29 cellular contexts compared by ENCODE assay signal in the genomic region with DNA sequence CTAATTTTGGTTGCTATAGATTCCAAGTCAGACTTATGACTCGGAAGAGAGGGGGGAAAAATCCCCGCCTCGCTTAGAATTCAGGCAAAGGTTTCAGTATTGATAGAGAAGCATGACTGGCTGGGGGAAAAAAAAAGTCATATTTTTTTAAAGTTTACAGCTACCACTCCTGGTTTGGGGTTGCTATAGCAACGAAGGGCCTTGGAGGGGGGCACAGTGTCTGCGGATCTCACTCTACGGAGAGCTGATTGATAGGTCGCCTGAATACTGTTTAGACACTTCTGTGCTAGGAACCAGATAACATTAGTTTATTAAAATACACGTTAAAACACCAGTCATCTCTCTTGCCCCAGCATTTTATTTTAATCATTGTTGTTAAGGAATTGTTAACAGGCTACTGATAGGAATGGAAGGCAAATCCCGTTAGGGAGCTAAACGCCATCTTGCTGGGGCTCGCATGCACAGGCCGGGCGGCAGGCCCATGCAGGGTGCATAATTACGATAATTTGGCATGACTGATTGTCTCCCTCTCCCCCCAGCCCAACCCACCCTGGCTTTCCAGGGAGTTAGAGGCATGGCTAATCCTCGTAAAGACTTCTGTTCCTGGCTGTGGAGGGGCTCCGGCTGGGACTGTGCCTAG.
A peak's percentile ranks its signal among the peaks of the same experiment; 100 is the strongest.
DNase-seq lines count a peak whose midpoint lies in the region; ATAC-seq and TF ChIP-seq lines count a peak whose summit lies in the region.
"Had no signal": no experiment of that assay in that cellular context is flagged by ENCODE, and none has a peak within 500 bp of the region (broad histone marks: within the 10 kb centered on the region; RNA-seq: fewer than 3 reads in every experiment).

No MANE protein-coding gene starts in this region.

- intact Hi-C loops in A673 (cut with micrococcal nuclease; ENCODE audit: unreplicated experiment): no loop called here
- intact Hi-C loops in Caco-2 (cut with micrococcal nuclease; ENCODE audit: unreplicated experiment): loop anchor here (10.0 kb wide), 1 partner anchor 46 kb away; no protein-coding TSS in a partner anchor
- intact Hi-C loops in mucosa of descending colon (cut with DNase I, micrococcal nuclease): no loop called here

- peaks cover 18% of the 10 kb centered on the region for H3K27me3 Mint-ChIP-seq in Caco-2 (ENCODE audit: insufficient read depth, unreplicated experiment)
- H3K27me3 Mint-ChIP-seq: activated naive CD8-positive, alpha-beta T cell treated with anti-CD3 and anti-CD28 coated beads, Interleukin-2, amount 10 ng/mL, durations not matched to agents 7 days and 5 days had no signal

- no peaks in the 10 kb centered on the region for H3K9me3 ChIP-seq in A673 (ENCODE audit: low read depth, low read length, poor library complexity, severe bottlenecking)
- no peaks in the 10 kb centered on the region for H3K9me3 ChIP-seq in ectodermal cell (ENCODE audit: control insufficient read depth, low read length)
- H3K9me3 ChIP-seq in neural cell (ENCODE audit: low read length): no peaks in the 10 kb centered on the region
- H3K9me3 ChIP-seq in Caco-2: no peaks in the 10 kb centered on the region
- H3K9me3 ChIP-seq in mucosa of descending colon: no peaks in the 10 kb centered on the region
- H3K9me3 ChIP-seq: gastrocnemius medialis, MG63, ovary, tibial artery had no signal

- TF ChIP-seq EP300 in neural cell (conservative IDR thresholded peaks at IDR 0.05; ENCODE audit: poor library complexity, severe bottlenecking): no peak

- CTCF ChIA-PET in A673 (lab: Charles Lee) (no interaction called here), Caco-2 (lab: Charles Lee) (interaction anchor here (0.7 kb wide), 1 partner anchor 975 kb away, joined by 5 read pairs; no protein-coding TSS in a partner anchor)

- no peaks in the 10 kb centered on the region for H3K27me3 ChIP-seq in A673 (replicated peaks; ENCODE audit: insufficient read depth, low read depth, low read length, poor library complexity)
- no peaks in the 10 kb centered on the region for H3K27me3 ChIP-seq in ectodermal cell (ENCODE audit: control insufficient read depth, insufficient read depth, low read length, poor library complexity, severe bottlenecking)
- no peaks in the 10 kb centered on the region for H3K27me3 ChIP-seq in neural cell (ENCODE audit: insufficient read depth, low read depth, low read length)
- H3K27me3 ChIP-seq in Caco-2 (replicated peaks; ENCODE audit: control insufficient read depth, insufficient read depth, low read length): no peaks in the 10 kb centered on the region
- H3K27me3 ChIP-seq: gastrocnemius medialis, hepatocyte, ovary, tibial artery had no signal

- no peak for TF ChIP-seq CTCF in A673 (conservative IDR thresholded peaks at IDR 0.05; ENCODE audit: low read depth, low read length)
- TF ChIP-seq CTCF in neural cell (IDR thresholded peaks at IDR 0.05; ENCODE audit: poor library complexity, severe bottlenecking): no peak
- no peak for TF ChIP-seq CTCF in Caco-2 (IDR thresholded peaks at IDR 0.05; ENCODE audit: insufficient read depth in 1 of 2, low read depth in 1 of 2, low read length in 1 of 2, severe bottlenecking in 1 of 2, unreplicated experiment in 1 of 2)
- TF ChIP-seq CTCF in mucosa of descending colon (IDR thresholded peaks at IDR 0.05): no peak

- no peaks in the 10 kb centered on the region for H3F3A ChIP-seq in neural cell (ENCODE audit: insufficient read depth, low read length, poor library complexity, severe bottlenecking)

- H3K79me2 ChIP-seq in neural cell (replicated peaks; ENCODE audit: insufficient read depth, low read length): no peaks in the 10 kb centered on the region
- H3K79me2 ChIP-seq: hepatocyte had no signal

- no peak overlapping the region for H3K4me3 Mint-ChIP-seq in Caco-2 (ENCODE audit: unreplicated experiment)
- H3K4me3 Mint-ChIP-seq: activated CD4-positive, alpha-beta T cell treated with anti-CD3 and anti-CD28 coated beads for 36 hours; activated naive CD8-positive, alpha-beta T cell treated with anti-CD3 and anti-CD28 coated beads, Interleukin-2, amount 10 ng/mL, durations not matched to agents 7 days and 5 days; central memory CD8-positive, alpha-beta T cell; immature natural killer cell; memory B cell; T-helper 1 cell treated with Interleukin-12 subunit alpha and Interleukin-12 subunit beta and Interleukin-4 antibody, amounts not matched to agents 30 μg/mL and 1 μg/mL, for 36 hours had no signal

- no peak overlapping the region for H3K27ac Mint-ChIP-seq in Caco-2 (ENCODE audit: unreplicated experiment)
- H3K27ac Mint-ChIP-seq: activated CD4-positive, alpha-beta T cell treated with anti-CD3 and anti-CD28 coated beads for 36 hours; activated naive CD8-positive, alpha-beta T cell treated with anti-CD3 and anti-CD28 coated beads, Interleukin-2, amount 10 ng/mL, durations not matched to agents 7 days and 5 days; immature natural killer cell; memory B cell; T-helper 1 cell treated with Interleukin-12 subunit alpha and Interleukin-12 subunit beta and Interleukin-4 antibody, amounts not matched to agents 30 μg/mL and 1 μg/mL, for 36 hours had no signal

- no TSS peak for BruUV-seq in A673 (replicated peaks; lab: Mats Ljungman, UMichigan)
- no TSS peak for BruUV-seq in Caco-2 (replicated peaks; lab: Mats Ljungman, UMichigan)

- 59 to 62% methylated on average over 15 to 16 of the region's 16 CpGs for WGBS in ectodermal cell, 2 experiments

- no peak for TF ChIP-seq RAD21 in neural cell (conservative IDR thresholded peaks at IDR 0.05)

- peak overlapping the region; percentile 18 for H3K4me2 ChIP-seq in neural cell (ENCODE audit: low read length)
- H3K4me2 ChIP-seq: hepatocyte, smooth muscle cell had no signal

- POLR2A ChIA-PET in A673 (lab: Charles Lee; ENCODE audit: low non-redundant PET): no interaction called here
- POLR2A ChIA-PET in Caco-2 (lab: Charles Lee): no interaction called here

- H3K36me3 Mint-ChIP-seq in Caco-2 (ENCODE audit: insufficient read depth, unreplicated experiment): no peaks in the 10 kb centered on the region
- H3K36me3 Mint-ChIP-seq: activated naive CD8-positive, alpha-beta T cell treated with anti-CD3 and anti-CD28 coated beads, Interleukin-2, amount 10 ng/mL, durations not matched to agents 7 days and 5 days; memory B cell had no signal

- no peak overlapping the region for H3K4me3 ChIP-seq in A673 (ENCODE audit: low read depth, low read length, poor library complexity, severe bottlenecking)
- no peak overlapping the region for H3K4me3 ChIP-seq in ectodermal cell (ENCODE audit: insufficient read depth, low read depth, low read length)
- H3K4me3 ChIP-seq in neural cell (ENCODE audit: low read length): peak overlapping the region; percentile 43
- no peak overlapping the region for H3K4me3 ChIP-seq in Caco-2 (ENCODE audit: low read depth, low read length)
- no peak overlapping the region for H3K4me3 ChIP-seq in mucosa of descending colon
- H3K4me3 ChIP-seq: gastrocnemius medialis, hepatocyte, MG63, ovary, smooth muscle cell, tibial artery had no signal

- H3K9me2 ChIP-seq in neural cell (ENCODE audit: insufficient read depth, low read length): no peaks in the 10 kb centered on the region

- H4K20me1 ChIP-seq in neural cell (ENCODE audit: insufficient read depth): no peaks in the 10 kb centered on the region

- H2AFZ ChIP-seq in neural cell (ENCODE audit: low read depth, low read length): no peak overlapping the region
- H2AFZ ChIP-seq: hepatocyte had no signal

- H3K4me1 ChIP-seq in A673 (ENCODE audit: insufficient read depth, low read length, poor library complexity, severe bottlenecking) (no peaks in the 10 kb centered on the region), ectodermal cell (ENCODE audit: control insufficient read depth, insufficient read depth, low read length) (peaks cover 4% of the 10 kb centered on the region), Caco-2 (no peaks in the 10 kb centered on the region), mucosa of descending colon (ENCODE audit: low read depth) (no peaks in the 10 kb centered on the region)
- H3K4me1 ChIP-seq: gastrocnemius medialis, tibial artery had no signal

- H3K4me1 Mint-ChIP-seq in Caco-2 (ENCODE audit: low read depth, unreplicated experiment): no peaks in the 10 kb centered on the region
- H3K4me1 Mint-ChIP-seq: activated CD4-positive, alpha-beta T cell treated with anti-CD3 and anti-CD28 coated beads for 36 hours; activated naive CD8-positive, alpha-beta T cell treated with anti-CD3 and anti-CD28 coated beads, Interleukin-2, amount 10 ng/mL, durations not matched to agents 7 days and 5 days; central memory CD8-positive, alpha-beta T cell; immature natural killer cell; memory B cell had no signal

- no peak overlapping the region for H3K9ac ChIP-seq in neural cell (ENCODE audit: low read length)

- no peaks in the 10 kb centered on the region for H3K36me3 ChIP-seq in A673 (ENCODE audit: insufficient read depth, low read length, poor library complexity, severe bottlenecking)
- no peaks in the 10 kb centered on the region for H3K36me3 ChIP-seq in ectodermal cell (ENCODE audit: control insufficient read depth, insufficient read depth, low read length)
- H3K36me3 ChIP-seq in neural cell (ENCODE audit: insufficient read depth, low read length): no peaks in the 10 kb centered on the region
- no peaks in the 10 kb centered on the region for H3K36me3 ChIP-seq in Caco-2 (ENCODE audit: control insufficient read depth, insufficient read depth, low read length)
- no peaks in the 10 kb centered on the region for H3K36me3 ChIP-seq in mucosa of descending colon (ENCODE audit: low read depth)
- H3K36me3 ChIP-seq: gastrocnemius medialis, MG63, ovary, tibial artery had no signal

- DNase-seq in A673 (ENCODE audit: low spot score) (peak; percentile 6), NCI-H2227 (lab: John Stamatoyannopoulos, UW; ENCODE audit: unreplicated experiment) (peak; percentile 78), GM19238 (ENCODE audit: insufficient read length, low spot score) (no peak), Caco-2 (no peak), mucosa of descending colon (no peak)
- DNase-seq: activated CD4-positive, alpha-beta T cell treated with anti-CD3 and anti-CD28 coated beads for 36 hours; activated effector memory CD4-positive, alpha-beta T cell treated with Interleukin-2 at 50 U/mL for 16 hours; activated naive CD8-positive, alpha-beta T cell treated with anti-CD3 and anti-CD28 coated beads, Interleukin-2, amount 10 ng/mL, durations not matched to agents 7 days and 5 days; activated T-cell treated with anti-CD3 and anti-CD28 coated beads for 4 hours; dermis blood vessel endothelial cell; DMS79 treated with DMSO at 0.1 percent for 48 hours; gastrocnemius medialis; immature natural killer cell; KG1; left colon; MG63; NCI-H2107; NCI-H526; ovary; stimulated activated CD4-positive, alpha-beta T cell treated with anti-CD3 and anti-CD28 coated beads, Interleukin-1b, Interleukin-23, amount 100 ng/mL, for 48 hours; tibial artery had no signal

- no peak overlapping the region for H3K27ac ChIP-seq in A673 (ENCODE audit: low read depth, low read length, poor library complexity, severe bottlenecking)
- H3K27ac ChIP-seq in ectodermal cell (ENCODE audit: insufficient read depth, low read depth, low read length, poor library complexity, severe bottlenecking): peak overlapping the region; percentile 4
- H3K27ac ChIP-seq in neural cell (ENCODE audit: low read length): no peak overlapping the region
- H3K27ac ChIP-seq: gastrocnemius medialis, hepatocyte, ovary, RWPE1, tibial artery had no signal

- no peak for ATAC-seq in mucosa of descending colon
- ATAC-seq: activated CD4-positive, alpha-beta T cell treated with anti-CD3 and anti-CD28 coated beads for 36 hours; gastrocnemius medialis; left colon had no signal

- H3K9me3 Mint-ChIP-seq in Caco-2 (ENCODE audit: unreplicated experiment): no peaks in the 10 kb centered on the region
- H3K9me3 Mint-ChIP-seq: immature natural killer cell had no signal

Comparison
In these comparisons a context has a peak if more than half of its experiments do, and no peak if none do; other contexts are left out.
1. DNase-seq: peak in A673 (single experiment) and NCI-H2227 (single experiment); none in GM19238 (single experiment), Caco-2 (0 of 2) and mucosa of descending colon (0 of 3).